Comparison of ENCODE assay signal across 8 cellular contexts in genomic region chr19:1249990-1250298, GRCh38. TPM values are rescaled to one million over a fixed set of nuclear protein-coding genes. Genes with fewer than 3 reads are reported as not detected.
A peak's percentile ranks its signal among the peaks of the same experiment; 100 is the strongest.
DNase-seq lines count a peak whose midpoint lies in the region; ATAC-seq and TF ChIP-seq lines count a peak whose summit lies in the region.

No MANE protein-coding gene starts in this region.

- H3K36me3 ChIP-seq in adrenal gland (replicated peaks in 1 of 2) (peaks cover 0 to 26% of the 10 kb centered on the region in 2 donors), left lung (peaks cover 0 to 39% of the 10 kb centered on the region in 2 donors), thoracic aorta (peaks cover 10% of the 10 kb centered on the region)

- H3K27ac Mint-ChIP-seq in activated CD8-positive, alpha-beta memory T cell treated with anti-CD3 and anti-CD28 coated beads, Interleukin-2, amount 10 ng/mL, durations not matched to agents 7 days and 5 days = peak overlapping the region; percentile 82

- TF ChIP-seq CTCF in adrenal gland (IDR thresholded peaks at IDR 0.05) (no peak), left lung (IDR thresholded peaks at IDR 0.05) (no peak), thoracic aorta (IDR thresholded peaks at IDR 0.05) (no peak)

- no peaks in the 10 kb centered on the region for H3K9me3 ChIP-seq in adrenal gland (replicated peaks in 1 of 3)
- H3K9me3 ChIP-seq in left lung = no peaks in the 10 kb centered on the region
- no peaks in the 10 kb centered on the region for H3K9me3 ChIP-seq in thoracic aorta

- H3K27me3 ChIP-seq in adrenal gland = no peaks in the 10 kb centered on the region
- H3K27me3 ChIP-seq in left lung = no peaks in the 10 kb centered on the region
- H3K27me3 ChIP-seq in thoracic aorta (replicated peaks; ENCODE audit: insufficient read depth) = no peaks in the 10 kb centered on the region

- CTCF ChIA-PET in activated CD8-positive, alpha-beta memory T cell treated with anti-CD3 and anti-CD28 coated beads, Interleukin-2, amount 10 ng/mL, durations not matched to agents 7 days and 5 days (lab: Charles Lee) = interaction anchor here (1.0 kb wide), 1 partner anchor 17 kb away, joined by 9 read pairs; no protein-coding TSS in a partner anchor

- H3K27me3 Mint-ChIP-seq in activated CD8-positive, alpha-beta memory T cell treated with anti-CD3 and anti-CD28 coated beads, Interleukin-2, amount 10 ng/mL, durations not matched to agents 7 days and 5 days = no peaks in the 10 kb centered on the region

- H3K27ac ChIP-seq in adrenal gland = peak overlapping the region in 4 of 5 donors; percentile 77 to 100 (median 98)
- peak overlapping the region; percentile 97 to 99 for H3K27ac ChIP-seq in left lung
- H3K27ac ChIP-seq in thoracic aorta = peak overlapping the region; percentile 99

- no peaks in the 10 kb centered on the region for H3K9me3 Mint-ChIP-seq in activated CD8-positive, alpha-beta memory T cell treated with anti-CD3 and anti-CD28 coated beads, Interleukin-2, amount 10 ng/mL, durations not matched to agents 7 days and 5 days (ENCODE audit: low read depth)

- H3K4me3 Mint-ChIP-seq in activated CD8-positive, alpha-beta memory T cell treated with anti-CD3 and anti-CD28 coated beads, Interleukin-2, amount 10 ng/mL, durations not matched to agents 7 days and 5 days = peak overlapping the region; percentile 74

- peaks cover 51 to 55% of the 10 kb centered on the region in 2 donors for H3K4me1 ChIP-seq in adrenal gland (replicated peaks in 1 of 2)
- H3K4me1 ChIP-seq in left lung = peaks cover 17 to 57% of the 10 kb centered on the region in 2 donors
- peaks cover 27 to 51% of the 10 kb centered on the region in 2 donors for H3K4me1 ChIP-seq in thoracic aorta (ENCODE audit: control insufficient read depth in 1 of 2, low read depth in 2 of 2)

- H3K36me3 Mint-ChIP-seq in activated CD8-positive, alpha-beta memory T cell treated with anti-CD3 and anti-CD28 coated beads, Interleukin-2, amount 10 ng/mL, durations not matched to agents 7 days and 5 days = peaks cover 25% of the 10 kb centered on the region

- DNase-seq in activated CD8-positive, alpha-beta memory T cell treated with anti-CD3 and anti-CD28 coated beads, Interleukin-2, amount 10 ng/mL, durations not matched to agents 7 days and 5 days = no peak
- DNase-seq in activated CD8-positive, alpha-beta memory T cell treated with anti-CD3 and anti-CD28 coated beads, Interleukin-2, amount 50 U/mL, for 48 hours = no peak
- no peak for DNase-seq in adrenal gland
- no peak for DNase-seq in left lung
- DNase-seq in thoracic aorta (ENCODE audit: low spot score) = no peak
- no peak for DNase-seq in NCI-H345 treated with DMSO at 0.1 percent for 48 hours (lab: John Stamatoyannopoulos, UW; ENCODE audit: unreplicated experiment)

- TF ChIP-seq POLR2A in adrenal gland (IDR thresholded peaks at IDR 0.05) = no peak

- no peak for ATAC-seq in activated CD8-positive, alpha-beta memory T cell treated with anti-CD3 and anti-CD28 coated beads, Interleukin-2, amount 10 ng/mL, durations not matched to agents 7 days and 5 days
- ATAC-seq in left lung = no peak
- no peak for ATAC-seq in thoracic aorta (ENCODE audit: insufficient number of reproducible peaks, low FRiP score, low read depth)
- ATAC-seq in HG02938 (IDR thresholded peaks at IDR 0.05; ENCODE audit: unreplicated experiment) = no peak
- no peak for ATAC-seq in GM19023 (IDR thresholded peaks at IDR 0.05; ENCODE audit: unreplicated experiment)

- intact Hi-C loops in adrenal gland (cut with DNase I) = no loop called here
- intact Hi-C loops in left lung (cut with DNase I) = no loop called here

- peaks cover 10% of the 10 kb centered on the region for H3K4me1 Mint-ChIP-seq in activated CD8-positive, alpha-beta memory T cell treated with anti-CD3 and anti-CD28 coated beads, Interleukin-2, amount 10 ng/mL, durations not matched to agents 7 days and 5 days

- peak overlapping the region in 3 of 4 donors; percentile 48 to 92 (median 81) for H3K4me3 ChIP-seq in adrenal gland
- peak overlapping the region; percentile 78 to 99 for H3K4me3 ChIP-seq in left lung
- peak overlapping the region; percentile 99 for H3K4me3 ChIP-seq in thoracic aorta

- 0 to 3% (median 1%) methylated on average over 5 to 45 of the region's 45 CpGs for WGBS in adrenal gland, 4 donors

RNA-seq across cellular contexts. Expression of gene MIDN, which starts 1.6 kb away (rescaled TPM):
- 10 to 100 TPM; 73.3 to 88.6 TPM for total RNA-seq in activated CD8-positive, alpha-beta memory T cell treated with anti-CD3 and anti-CD28 coated beads, Interleukin-2, amount 10 ng/mL, durations not matched to agents 7 days and 5 days
- 100 to 1,000 TPM in 5 of 8 donors, 10 to 100 TPM in 3; 20.0 to 189 (median 113) TPM for total RNA-seq in adrenal gland
- polyA plus RNA-seq in adrenal gland = 10 to 100 TPM; 15.5 to 73.0 (median 46.8) TPM
- 100 to 1,000 TPM in 1 of 2 donors, 10 to 100 TPM in 1; 87.4 to 115 TPM for total RNA-seq in left lung
- total RNA-seq in thoracic aorta = 100 to 1,000 TPM in 1 of 2 donors, 10 to 100 TPM in 1; 80.1 to 124 TPM

RNA-seq across cellular contexts. Expression of gene ATP5F1D, which starts 8.4 kb away (rescaled TPM):
- 100 to 1,000 TPM; 190 to 221 TPM for total RNA-seq in activated CD8-positive, alpha-beta memory T cell treated with anti-CD3 and anti-CD28 coated beads, Interleukin-2, amount 10 ng/mL, durations not matched to agents 7 days and 5 days
- total RNA-seq in adrenal gland = 100 to 1,000 TPM in 7 of 8 donors, 10 to 100 TPM in 1; 80.2 to 435 (median 229) TPM
- 1,000 to 10,000 TPM in 1 of 3 donors, 100 to 1,000 TPM in 1, 10 to 100 TPM in 1; 15.6 to 1,534 (median 925) TPM for polyA plus RNA-seq in adrenal gland
- 100 to 1,000 TPM; 139 to 161 TPM for total RNA-seq in left lung
- total RNA-seq in thoracic aorta = 10 to 100 TPM; 40.4 to 45.1 TPM

RNA-seq across cellular contexts. Expression of gene CBARP, which starts 12.1 kb away (rescaled TPM):
- under 1 TPM; 0.29 to 0.52 TPM for total RNA-seq in activated CD8-positive, alpha-beta memory T cell treated with anti-CD3 and anti-CD28 coated beads, Interleukin-2, amount 10 ng/mL, durations not matched to agents 7 days and 5 days
- total RNA-seq in adrenal gland (1 to 10 TPM in 6 of 8 donors, not detected in 2; 1.0 to 5.0 (median 1.8) TPM), left lung (1 to 10 TPM in 1 of 2 donors, under 1 TPM in 1; 0.55 to 1.5 TPM), thoracic aorta (1 to 10 TPM in 1 of 2 donors, under 1 TPM in 1; 0.27 to 1.9 TPM)
- polyA plus RNA-seq in adrenal gland = 1 to 10 TPM in 2 of 3 donors, under 1 TPM in 1; 0.09 to 9.3 (median 2.2) TPM

RNA-seq across cellular contexts. Expression of gene CIRBP, which starts 19.2 kb away (rescaled TPM):
- 100 to 1,000 TPM; 189 to 210 TPM for total RNA-seq in activated CD8-positive, alpha-beta memory T cell treated with anti-CD3 and anti-CD28 coated beads, Interleukin-2, amount 10 ng/mL, durations not matched to agents 7 days and 5 days
- total RNA-seq in adrenal gland (1,000 to 10,000 TPM in 1 of 8 donors, 100 to 1,000 TPM in 7; 317 to 1,164 (median 685) TPM), left lung (100 to 1,000 TPM; 220 to 235 TPM), thoracic aorta (100 to 1,000 TPM; 492 to 644 TPM)
- polyA plus RNA-seq in adrenal gland = 100 to 1,000 TPM; 360 to 990 (median 737) TPM

RNA-seq across cellular contexts. Expression of gene FAM174C, which starts 25.4 kb away (rescaled TPM):
- 10 to 100 TPM; 54.7 to 60.3 TPM for total RNA-seq in activated CD8-positive, alpha-beta memory T cell treated with anti-CD3 and anti-CD28 coated beads, Interleukin-2, amount 10 ng/mL, durations not matched to agents 7 days and 5 days
- total RNA-seq in adrenal gland (100 to 1,000 TPM in 3 of 8 donors, 10 to 100 TPM in 5; 67.4 to 279 (median 86.5) TPM), left lung (10 to 100 TPM; 48.0 to 58.7 TPM), thoracic aorta (10 to 100 TPM; 18.8 to 40.8 TPM)
- polyA plus RNA-seq in adrenal gland = 100 to 1,000 TPM in 2 of 3 donors, 1 to 10 TPM in 1; 3.8 to 139 (median 123) TPM
